In genomic region chr11:33296695-33297094, GRCh38 we compare ENCODE assay signal across 24 cellular contexts.
"Had no signal": no experiment of that assay in that cellular context is flagged by ENCODE, and none has a peak within 500 bp of the region (broad histone marks: within the 10 kb centered on the region; RNA-seq: fewer than 3 reads in every experiment).

No MANE protein-coding gene starts in this region.

- H3K4me3 Mint-ChIP-seq: activated CD4-positive, alpha-beta T cell treated with anti-CD3 and anti-CD28 coated beads, Interleukin-2, amount 10 ng/mL, durations not matched to agents 7 days and 5 days; activated CD8-positive, alpha-beta T cell treated with anti-CD3 and anti-CD28 coated beads for 36 hours; activated naive CD8-positive, alpha-beta T cell treated with anti-CD3 and anti-CD28 coated beads, Interleukin-2, amount 10 ng/mL, durations not matched to agents 7 days and 5 days; T-helper 1 cell treated with Interleukin-12 subunit alpha and Interleukin-12 subunit beta and Interleukin-4 antibody, amounts not matched to agents 30 μg/mL and 1 μg/mL, for 36 hours; WTC11 had no signal

- H3K27me3 Mint-ChIP-seq: activated CD4-positive, alpha-beta T cell treated with anti-CD3 and anti-CD28 coated beads, Interleukin-2, amount 10 ng/mL, durations not matched to agents 7 days and 5 days; activated CD8-positive, alpha-beta T cell treated with anti-CD3 and anti-CD28 coated beads for 36 hours; activated naive CD8-positive, alpha-beta T cell treated with anti-CD3 and anti-CD28 coated beads, Interleukin-2, amount 10 ng/mL, durations not matched to agents 7 days and 5 days had no signal

- H3K9me3 ChIP-seq: adrenal gland had no signal

- H3K9me3 Mint-ChIP-seq: activated CD4-positive, alpha-beta T cell treated with anti-CD3 and anti-CD28 coated beads, Interleukin-2, amount 10 ng/mL, durations not matched to agents 7 days and 5 days; activated CD8-positive, alpha-beta T cell treated with anti-CD3 and anti-CD28 coated beads for 36 hours; activated T-cell treated with anti-CD3 and anti-CD28 coated beads, Interleukin-2, amount 50 U/mL, for 72 hours; T-helper 1 cell treated with Interleukin-12 subunit alpha and Interleukin-12 subunit beta and Interleukin-4 antibody, amounts not matched to agents 30 μg/mL and 1 μg/mL, for 36 hours had no signal

- H3K4me3 ChIP-seq: adrenal gland had no signal

- DNase-seq: activated CD4-positive, alpha-beta T cell treated with anti-CD3 and anti-CD28 coated beads, Interleukin-2, amount 10 ng/mL, durations not matched to agents 7 days and 5 days; activated CD4-positive, CD25-positive, alpha-beta regulatory T cell treated with anti-CD3 and anti-CD28 coated beads, Interleukin-2, amount 50 U/mL, for 72 hours; activated CD8-positive, alpha-beta memory T cell treated with anti-CD3 and anti-CD28 coated beads, Interleukin-2, amount 50 U/mL, for 4 hours; activated CD8-positive, alpha-beta T cell treated with anti-CD3 and anti-CD28 coated beads for 36 hours; activated naive CD4-positive, alpha-beta T cell treated with anti-CD3 and anti-CD28 coated beads, Interleukin-2, amount 50 U/mL, for 16 hours; activated naive CD8-positive, alpha-beta T cell treated with anti-CD3 and anti-CD28 coated beads, Interleukin-2, amount 10 ng/mL, durations not matched to agents 7 days and 5 days; activated T-cell treated with anti-CD3 and anti-CD28 coated beads, Interleukin-2, amount 50 U/mL, for 72 hours; adrenal gland; anterior cingulate cortex; central memory CD4-positive, alpha-beta T cell; KG1; NCI-H1048; NCI-H146; NCI-H187 treated with DMSO at 0.1 percent for 48 hours; NCI-H2081 treated with DMSO at 0.1 percent for 48 hours; NCI-H2171 treated with DMSO at 0.1 percent for 48 hours; NCI-H345; NCI-H510A treated with DMSO at 0.1 percent for 48 hours; NCI-H69; SHP77; T-helper 9 cell had no signal

- H3K27me3 ChIP-seq: adrenal gland had no signal

- H3K27ac ChIP-seq: adrenal gland had no signal

- FAIRE-seq: RCC 7860 had no signal

- H3K27ac Mint-ChIP-seq: activated CD4-positive, alpha-beta T cell treated with anti-CD3 and anti-CD28 coated beads, Interleukin-2, amount 10 ng/mL, durations not matched to agents 7 days and 5 days; activated CD8-positive, alpha-beta T cell treated with anti-CD3 and anti-CD28 coated beads for 36 hours; activated naive CD8-positive, alpha-beta T cell treated with anti-CD3 and anti-CD28 coated beads, Interleukin-2, amount 10 ng/mL, durations not matched to agents 7 days and 5 days; T-helper 1 cell treated with Interleukin-12 subunit alpha and Interleukin-12 subunit beta and Interleukin-4 antibody, amounts not matched to agents 30 μg/mL and 1 μg/mL, for 36 hours; WTC11 had no signal

- H3K4me1 Mint-ChIP-seq: activated CD4-positive, alpha-beta T cell treated with anti-CD3 and anti-CD28 coated beads, Interleukin-2, amount 10 ng/mL, durations not matched to agents 7 days and 5 days; WTC11 had no signal

- ATAC-seq: activated CD8-positive, alpha-beta T cell treated with anti-CD3 and anti-CD28 coated beads for 36 hours; WTC11 had no signal

- H3K36me3 ChIP-seq: adrenal gland had no signal
